ENCODE assay signal across 8 cellular contexts in the genomic region with DNA sequence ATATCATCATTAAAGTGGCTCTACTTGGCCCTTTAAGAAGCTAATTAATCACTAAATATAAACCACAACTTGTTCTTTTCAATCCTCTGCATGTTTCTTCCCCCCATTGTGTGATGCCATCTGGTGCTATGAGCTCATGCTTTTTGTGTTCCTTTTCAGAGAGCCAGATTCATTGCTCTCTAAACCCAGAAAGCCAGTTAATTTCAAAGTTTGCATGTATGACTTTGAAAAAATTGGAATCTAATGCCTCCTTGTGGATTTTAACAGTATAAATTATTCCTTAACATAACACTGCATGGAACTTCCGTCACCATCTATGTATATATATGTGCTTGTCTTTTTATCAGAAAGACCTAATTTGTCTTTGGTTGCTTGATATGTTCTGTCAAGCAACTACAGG. TPM values are rescaled to one million over a fixed set of nuclear protein-coding genes. Genes with fewer than 3 reads are reported as not detected.
DNase-seq lines count a peak whose midpoint lies in the region; ATAC-seq and TF ChIP-seq lines count a peak whose summit lies in the region.

No MANE protein-coding gene starts in this region.

- H3K9me3 ChIP-seq in DOHH2 (ENCODE audit: control insufficient read depth, insufficient read depth, low read length), result peaks cover 5% of the 10 kb centered on the region; the same call in 1 of the 2 replicates
- no peaks in the 10 kb centered on the region for H3K9me3 ChIP-seq in fibroblast of lung (ENCODE audit: control insufficient read depth, insufficient read depth, low read depth, low read length)

- no peaks in the 10 kb centered on the region for H4K20me1 ChIP-seq in DOHH2 (ENCODE audit: control insufficient read depth, insufficient read depth, low read depth, low read length)
- H4K20me1 ChIP-seq in fibroblast of lung (ENCODE audit: control insufficient read depth, extremely low read depth, insufficient read depth, low read length), result no peaks in the 10 kb centered on the region

- H3K9me2 ChIP-seq in DOHH2 (replicated peaks; ENCODE audit: control insufficient read depth, low read length), result no peaks in the 10 kb centered on the region

- H3F3A ChIP-seq in DOHH2 (ENCODE audit: control insufficient read depth, insufficient read depth), result no peaks in the 10 kb centered on the region

- H3K27ac ChIP-seq in DOHH2 (ENCODE audit: low read depth, low read length) (no peak overlapping the region), fibroblast of lung (ENCODE audit: insufficient read depth, low read length) (no peak overlapping the region)

- H3K36me3 ChIP-seq in DOHH2 (ENCODE audit: control insufficient read depth, low read length), result no peaks in the 10 kb centered on the region
- no peaks in the 10 kb centered on the region for H3K36me3 ChIP-seq in fibroblast of lung (ENCODE audit: control insufficient read depth, insufficient read depth, low read length)

- ATAC-seq in HG03097 (IDR thresholded peaks at IDR 0.05; ENCODE audit: low FRiP score, unreplicated experiment) (no peak), GM18907 (IDR thresholded peaks at IDR 0.05; ENCODE audit: unreplicated experiment) (no peak), GM18520 (IDR thresholded peaks at IDR 0.05; ENCODE audit: unreplicated experiment) (no peak)

- no peaks in the 10 kb centered on the region for H3K79me2 ChIP-seq in DOHH2 (ENCODE audit: control insufficient read depth, low read length)
- no peaks in the 10 kb centered on the region for H3K79me2 ChIP-seq in fibroblast of lung (ENCODE audit: control insufficient read depth, insufficient read depth, low read length)

- H3K4me2 ChIP-seq in DOHH2 (ENCODE audit: low read length), result no peak overlapping the region
- H3K4me2 ChIP-seq in fibroblast of lung (ENCODE audit: extremely low read depth, insufficient read depth, low read length), result no peak overlapping the region

- peak; percentile 22 for TF ChIP-seq CTCF in DOHH2 (IDR thresholded peaks at IDR 0.05; ENCODE audit: low read depth, low read length, poor library complexity, severe bottlenecking)
- peak in 1 of 2 donors; percentile 36 for TF ChIP-seq CTCF in fibroblast of lung (conservative IDR thresholded peaks at IDR 0.05 in 1 of 2, IDR thresholded peaks at IDR 0.05 in 1 of 2; ENCODE audit: low read depth in 1 of 2, low read length in 2 of 2)

- DNase-seq in NCI-H2227 treated with DMSO at 0.1 percent for 48 hours (lab: John Stamatoyannopoulos, UW), result peak; percentile 24
- DNase-seq in fibroblast of lung (ENCODE audit: low read depth in 2 of 2), result peak; percentile 89 to 92
- DNase-seq in pulmonary artery endothelial cell (ENCODE audit: low read depth, low spot score), result peak; percentile 71
- DNase-seq in activated CD8-positive, alpha-beta memory T cell treated with anti-CD3 and anti-CD28 coated beads for 24 hours, result no peak

- no peak overlapping the region for H3K4me3 ChIP-seq in DOHH2 (ENCODE audit: low read length)
- H3K4me3 ChIP-seq in fibroblast of lung (replicated peaks in 1 of 4; ENCODE audit: control extremely low read depth in 1 of 4, insufficient read depth in 1 of 4, low read depth in 3 of 4, low read length in 4 of 4), result no peak overlapping the region

- H3K27me3 ChIP-seq in DOHH2 (ENCODE audit: control insufficient read depth, low read length) (no peaks in the 10 kb centered on the region; the same call in 1 of the 2 replicates), fibroblast of lung (ENCODE audit: control insufficient read depth, insufficient read depth, low read length) (no peaks in the 10 kb centered on the region)

- no peak overlapping the region for H2AFZ ChIP-seq in fibroblast of lung (ENCODE audit: low read length)

- H3K4me1 ChIP-seq in DOHH2 (ENCODE audit: control insufficient read depth, low read length) (no peaks in the 10 kb centered on the region), fibroblast of lung (ENCODE audit: control insufficient read depth, extremely low read depth, insufficient read depth, low read length) (peaks cover 3% of the 10 kb centered on the region)

- no peak overlapping the region for H3K9ac ChIP-seq in fibroblast of lung (ENCODE audit: insufficient read depth, low read length)

RNA-seq across cellular contexts. Expression of a gene that starts 31.1 kb away (rescaled TPM):
- total RNA-seq in fibroblast of lung, result 0.26 and 1.5 TPM in 2 replicates
- polyA plus RNA-seq in fibroblast of lung, result 0.63 and 6.9 TPM in 2 replicates
- polyA plus RNA-seq in fibroblast of lung (2012), result 0.63 and 6.2 TPM in 2 replicates
- 1.8 and 13.0 TPM in 2 replicates for polyA minus RNA-seq in fibroblast of lung (ENCODE audit: low replicate concordance)
- 0.28 and 0.99 TPM in 2 replicates for total RNA-seq in pulmonary artery endothelial cell
